In genomic region chr11:68646832-68647231, GRCh38 we compare ENCODE assay signal across 3 cellular contexts.
A peak's percentile ranks its signal among the peaks of the same experiment; 100 is the strongest.
TF ChIP-seq lines count a peak whose summit lies in the region.

No MANE protein-coding gene starts in this region.

TF ChIP-seq in HCT116, 20 proteins besides CTCF, POLR2A, EP300 and RAD21:
- peak; percentile 51; the same call in 1 of the 2 replicates for TF ChIP-seq CBX3 (IDR thresholded peaks at IDR 0.05; ENCODE audit: low read depth)
- no peak for TF ChIP-seq JUND (IDR thresholded peaks at IDR 0.05)

TF ChIP-seq in HEK293, 187 proteins besides CTCF, POLR2A, EP300 and RAD21:
- TF ChIP-seq SP3 (tag by site-specific recombination; IDR thresholded peaks at IDR 0.05): no peak
- TF ChIP-seq ZSCAN23 (tag by site-specific recombination; IDR thresholded peaks at IDR 0.05): no peak
- peak; percentile 91; the same call in 1 of the 2 replicates for TF ChIP-seq ZNF280D (tag by site-specific recombination; IDR thresholded peaks at IDR 0.05)
- no peak for TF ChIP-seq ZNF521 (tag by site-specific recombination; IDR thresholded peaks at IDR 0.05)
- no peak for TF ChIP-seq ZNF114 (tag by site-specific recombination; IDR thresholded peaks at IDR 0.05)
- no peak for TF ChIP-seq ZNF600 (tag by site-specific recombination; IDR thresholded peaks at IDR 0.05)
- TF ChIP-seq HOXC10 (CRISPR knock-in tag; IDR thresholded peaks at IDR 0.05): no peak
- TF ChIP-seq EGR2 (tag by site-specific recombination; IDR thresholded peaks at IDR 0.05; ENCODE audit: low read depth): no peak
- TF ChIP-seq ZNF26 (tag by site-specific recombination; IDR thresholded peaks at IDR 0.05): peak; percentile 86
- peak; percentile 89 for TF ChIP-seq SETDB1 (IDR thresholded peaks at IDR 0.05; ENCODE audit: insufficient read length, low read length)
- no peak for TF ChIP-seq ZNF280C (tag by site-specific recombination; IDR thresholded peaks at IDR 0.05)

TF ChIP-seq in H1, 55 proteins besides CTCF, POLR2A, EP300 and RAD21:
- TF ChIP-seq ATF2 (IDR thresholded peaks at IDR 0.05; ENCODE audit: low read length): no peak
- no peak for TF ChIP-seq HDAC2 (IDR thresholded peaks at IDR 0.05; ENCODE audit: borderline replicate concordance in 1 of 2, low read depth in 2 of 2, low read length in 2 of 2)
- TF ChIP-seq RFX5 (IDR thresholded peaks at IDR 0.05; ENCODE audit: borderline replicate concordance, low read depth, low read length): no peak
- no peak for TF ChIP-seq CBX8 (IDR thresholded peaks at IDR 0.05; ENCODE audit: borderline replicate concordance, low read depth, low read length)
- TF ChIP-seq KDM5A (IDR thresholded peaks at IDR 0.05; ENCODE audit: low read length): no peak
- TF ChIP-seq CBX5 (IDR thresholded peaks at IDR 0.05; ENCODE audit: low read depth, low read length): no peak
- TF ChIP-seq CTBP2 (IDR thresholded peaks at IDR 0.05; ENCODE audit: borderline replicate concordance, insufficient read depth, insufficient read length, low read length): no peak
- no peak for TF ChIP-seq SIN3A (conservative IDR thresholded peaks at IDR 0.05 in 1 of 2, IDR thresholded peaks at IDR 0.05 in 1 of 2; ENCODE audit: low read depth in 1 of 2, low read length in 2 of 2)
- TF ChIP-seq SP1 (IDR thresholded peaks at IDR 0.05; ENCODE audit: low read depth, low read length): no peak
- no peak for TF ChIP-seq EZH2 (IDR thresholded peaks at IDR 0.05; ENCODE audit: low read depth, low read length, severe bottlenecking)
- TF ChIP-seq BCL11A (IDR thresholded peaks at IDR 0.05; ENCODE audit: low read depth in 2 of 2, low read length in 2 of 2): no peak
- no peak for TF ChIP-seq ASH2L (IDR thresholded peaks at IDR 0.05; ENCODE audit: low read length)
TF ChIP-seq in H1: peak in this region for 0.
